ENCODE assay signal across 1 cellular context in the genomic region with DNA sequence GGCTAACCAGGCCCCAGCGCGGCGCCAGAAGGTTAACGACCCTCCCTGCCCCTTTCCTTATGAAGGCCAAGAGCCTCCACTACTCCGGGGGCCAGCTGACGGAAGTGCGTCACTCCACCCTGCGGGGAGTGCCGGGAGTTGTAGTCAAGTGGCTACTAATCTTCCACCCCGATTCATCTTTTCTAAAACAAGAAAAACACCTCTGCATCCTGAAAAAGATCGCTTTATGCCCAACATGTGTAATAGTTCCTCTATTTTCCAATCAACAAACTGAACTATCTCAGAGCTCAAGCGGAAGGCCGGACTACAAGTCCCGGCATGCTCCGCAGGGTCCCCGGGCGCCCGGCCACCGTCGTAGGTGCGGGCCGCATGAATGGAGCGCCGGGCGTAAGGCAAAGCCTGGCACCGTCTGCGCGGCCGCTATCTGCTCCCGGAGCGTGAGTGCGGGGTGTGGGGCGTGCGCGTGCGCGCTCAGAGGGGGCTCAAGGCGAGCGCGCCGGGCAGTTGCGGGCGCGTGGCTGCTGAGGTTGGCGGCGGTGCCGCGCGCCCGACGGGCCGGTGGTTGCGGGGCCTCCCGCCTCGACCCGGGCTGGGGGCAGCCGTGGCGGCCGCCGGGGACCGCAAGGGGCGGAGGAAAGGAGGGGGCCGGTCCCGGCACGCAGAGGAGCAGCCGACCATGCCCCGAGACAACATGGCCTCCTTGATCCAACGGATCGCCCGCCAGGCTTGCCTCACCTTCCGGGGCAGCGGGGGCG.
A peak's percentile ranks its signal among the peaks of the same experiment; 100 is the strongest.
TF ChIP-seq lines count a peak whose summit lies in the region.

A gene (plus strand): TSS at position 337 of the 755 bp plus-strand sequence. CDS start 340 bp downstream, at position 677.

TF ChIP-seq in GM12878, 131 proteins besides CTCF, POLR2A, EP300 and RAD21 (continued from another document and continues in another):
- peak; percentile 9 for TF ChIP-seq RELA (IDR thresholded peaks at IDR 0.05; ENCODE audit: borderline replicate concordance, partially characterized antibody)
- TF ChIP-seq CREM (IDR thresholded peaks at IDR 0.05; ENCODE audit: low read depth) = peak; percentile 97
- TF ChIP-seq SREBF2 (IDR thresholded peaks at IDR 0.05; ENCODE audit: low read length) = no peak
- no peak for TF ChIP-seq PML (IDR thresholded peaks at IDR 0.05; ENCODE audit: low read length)
- TF ChIP-seq, protein P1, sequence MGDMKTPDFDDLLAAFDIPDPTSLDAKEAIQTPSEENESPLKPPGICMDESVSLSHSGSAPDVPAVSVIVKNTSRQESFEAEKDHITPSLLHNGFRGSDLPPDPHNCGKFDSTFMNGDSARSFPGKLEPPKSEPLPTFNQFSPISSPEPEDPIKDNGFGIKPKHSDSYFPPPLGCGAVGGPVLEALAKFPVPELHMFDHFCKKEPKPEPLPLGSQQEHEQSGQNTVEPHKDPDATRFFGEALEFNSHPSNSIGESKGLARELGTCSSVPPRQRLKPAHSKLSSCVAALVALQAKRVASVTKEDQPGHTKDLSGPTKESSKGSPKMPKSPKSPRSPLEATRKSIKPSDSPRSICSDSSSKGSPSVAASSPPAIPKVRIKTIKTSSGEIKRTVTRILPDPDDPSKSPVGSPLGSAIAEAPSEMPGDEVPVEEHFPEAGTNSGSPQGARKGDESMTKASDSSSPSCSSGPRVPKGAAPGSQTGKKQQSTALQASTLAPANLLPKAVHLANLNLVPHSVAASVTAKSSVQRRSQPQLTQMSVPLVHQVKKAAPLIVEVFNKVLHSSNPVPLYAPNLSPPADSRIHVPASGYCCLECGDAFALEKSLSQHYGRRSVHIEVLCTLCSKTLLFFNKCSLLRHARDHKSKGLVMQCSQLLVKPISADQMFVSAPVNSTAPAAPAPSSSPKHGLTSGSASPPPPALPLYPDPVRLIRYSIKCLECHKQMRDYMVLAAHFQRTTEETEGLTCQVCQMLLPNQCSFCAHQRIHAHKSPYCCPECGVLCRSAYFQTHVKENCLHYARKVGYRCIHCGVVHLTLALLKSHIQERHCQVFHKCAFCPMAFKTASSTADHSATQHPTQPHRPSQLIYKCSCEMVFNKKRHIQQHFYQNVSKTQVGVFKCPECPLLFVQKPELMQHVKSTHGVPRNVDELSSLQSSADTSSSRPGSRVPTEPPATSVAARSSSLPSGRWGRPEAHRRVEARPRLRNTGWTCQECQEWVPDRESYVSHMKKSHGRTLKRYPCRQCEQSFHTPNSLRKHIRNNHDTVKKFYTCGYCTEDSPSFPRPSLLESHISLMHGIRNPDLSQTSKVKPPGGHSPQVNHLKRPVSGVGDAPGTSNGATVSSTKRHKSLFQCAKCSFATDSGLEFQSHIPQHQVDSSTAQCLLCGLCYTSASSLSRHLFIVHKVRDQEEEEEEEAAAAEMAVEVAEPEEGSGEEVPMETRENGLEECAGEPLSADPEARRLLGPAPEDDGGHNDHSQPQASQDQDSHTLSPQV (IDR thresholded peaks at IDR 0.05) = peak; percentile 50; the same call in 1 of the 2 replicates
- TF ChIP-seq WRNIP1 (IDR thresholded peaks at IDR 0.05; ENCODE audit: borderline replicate concordance, low read depth, low read length) = no peak
- no peak for TF ChIP-seq ZBED1 (IDR thresholded peaks at IDR 0.05; ENCODE audit: borderline replicate concordance)
- peak; percentile 64 for TF ChIP-seq SREBF1 (IDR thresholded peaks at IDR 0.05; ENCODE audit: low read length)
- TF ChIP-seq ZNF217 (IDR thresholded peaks at IDR 0.05) = peak; percentile 66
- TF ChIP-seq, protein P2, sequence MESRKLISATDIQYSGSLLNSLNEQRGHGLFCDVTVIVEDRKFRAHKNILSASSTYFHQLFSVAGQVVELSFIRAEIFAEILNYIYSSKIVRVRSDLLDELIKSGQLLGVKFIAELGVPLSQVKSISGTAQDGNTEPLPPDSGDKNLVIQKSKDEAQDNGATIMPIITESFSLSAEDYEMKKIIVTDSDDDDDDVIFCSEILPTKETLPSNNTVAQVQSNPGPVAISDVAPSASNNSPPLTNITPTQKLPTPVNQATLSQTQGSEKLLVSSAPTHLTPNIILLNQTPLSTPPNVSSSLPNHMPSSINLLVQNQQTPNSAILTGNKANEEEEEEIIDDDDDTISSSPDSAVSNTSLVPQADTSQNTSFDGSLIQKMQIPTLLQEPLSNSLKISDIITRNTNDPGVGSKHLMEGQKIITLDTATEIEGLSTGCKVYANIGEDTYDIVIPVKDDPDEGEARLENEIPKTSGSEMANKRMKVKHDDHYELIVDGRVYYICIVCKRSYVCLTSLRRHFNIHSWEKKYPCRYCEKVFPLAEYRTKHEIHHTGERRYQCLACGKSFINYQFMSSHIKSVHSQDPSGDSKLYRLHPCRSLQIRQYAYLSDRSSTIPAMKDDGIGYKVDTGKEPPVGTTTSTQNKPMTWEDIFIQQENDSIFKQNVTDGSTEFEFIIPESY (IDR thresholded peaks at IDR 0.05) = no peak
- TF ChIP-seq JUNB (IDR thresholded peaks at IDR 0.05) = no peak
- TF ChIP-seq MEF2B (IDR thresholded peaks at IDR 0.05; ENCODE audit: partially characterized antibody, poor library complexity, severe bottlenecking) = peak; percentile 46
- no peak for TF ChIP-seq IKZF2 (IDR thresholded peaks at IDR 0.05)
- peak; percentile 88 for TF ChIP-seq DPF2 (IDR thresholded peaks at IDR 0.05)
- TF ChIP-seq TARDBP (IDR thresholded peaks at IDR 0.05; ENCODE audit: borderline replicate concordance) = peak; percentile 79; the same call in 1 of the 2 replicates
- TF ChIP-seq BCL11A (IDR thresholded peaks at IDR 0.05; ENCODE audit: low read depth, low read length) = no peak
- peak; percentile 89 for TF ChIP-seq YY1 (IDR thresholded peaks at IDR 0.05; ENCODE audit: low read depth, low read length)
- TF ChIP-seq TCF7 (IDR thresholded peaks at IDR 0.05; ENCODE audit: borderline replicate concordance) = no peak
- TF ChIP-seq, protein P3, sequence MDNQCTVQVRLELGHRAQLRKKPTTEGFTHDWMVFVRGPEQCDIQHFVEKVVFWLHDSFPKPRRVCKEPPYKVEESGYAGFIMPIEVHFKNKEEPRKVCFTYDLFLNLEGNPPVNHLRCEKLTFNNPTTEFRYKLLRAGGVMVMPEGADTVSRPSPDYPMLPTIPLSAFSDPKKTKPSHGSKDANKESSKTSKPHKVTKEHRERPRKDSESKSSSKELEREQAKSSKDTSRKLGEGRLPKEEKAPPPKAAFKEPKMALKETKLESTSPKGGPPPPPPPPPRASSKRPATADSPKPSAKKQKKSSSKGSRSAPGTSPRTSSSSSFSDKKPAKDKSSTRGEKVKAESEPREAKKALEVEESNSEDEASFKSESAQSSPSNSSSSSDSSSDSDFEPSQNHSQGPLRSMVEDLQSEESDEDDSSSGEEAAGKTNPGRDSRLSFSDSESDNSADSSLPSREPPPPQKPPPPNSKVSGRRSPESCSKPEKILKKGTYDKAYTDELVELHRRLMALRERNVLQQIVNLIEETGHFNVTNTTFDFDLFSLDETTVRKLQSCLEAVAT (IDR thresholded peaks at IDR 0.05) = 0 out of 2 replicates have a peak, but pooled peaks have one; percentile 15
- no peak for TF ChIP-seq TCF3 (IDR thresholded peaks at IDR 0.05; ENCODE audit: borderline replicate concordance, insufficient read depth, low read depth, low read length)
- TF ChIP-seq, protein P4, sequence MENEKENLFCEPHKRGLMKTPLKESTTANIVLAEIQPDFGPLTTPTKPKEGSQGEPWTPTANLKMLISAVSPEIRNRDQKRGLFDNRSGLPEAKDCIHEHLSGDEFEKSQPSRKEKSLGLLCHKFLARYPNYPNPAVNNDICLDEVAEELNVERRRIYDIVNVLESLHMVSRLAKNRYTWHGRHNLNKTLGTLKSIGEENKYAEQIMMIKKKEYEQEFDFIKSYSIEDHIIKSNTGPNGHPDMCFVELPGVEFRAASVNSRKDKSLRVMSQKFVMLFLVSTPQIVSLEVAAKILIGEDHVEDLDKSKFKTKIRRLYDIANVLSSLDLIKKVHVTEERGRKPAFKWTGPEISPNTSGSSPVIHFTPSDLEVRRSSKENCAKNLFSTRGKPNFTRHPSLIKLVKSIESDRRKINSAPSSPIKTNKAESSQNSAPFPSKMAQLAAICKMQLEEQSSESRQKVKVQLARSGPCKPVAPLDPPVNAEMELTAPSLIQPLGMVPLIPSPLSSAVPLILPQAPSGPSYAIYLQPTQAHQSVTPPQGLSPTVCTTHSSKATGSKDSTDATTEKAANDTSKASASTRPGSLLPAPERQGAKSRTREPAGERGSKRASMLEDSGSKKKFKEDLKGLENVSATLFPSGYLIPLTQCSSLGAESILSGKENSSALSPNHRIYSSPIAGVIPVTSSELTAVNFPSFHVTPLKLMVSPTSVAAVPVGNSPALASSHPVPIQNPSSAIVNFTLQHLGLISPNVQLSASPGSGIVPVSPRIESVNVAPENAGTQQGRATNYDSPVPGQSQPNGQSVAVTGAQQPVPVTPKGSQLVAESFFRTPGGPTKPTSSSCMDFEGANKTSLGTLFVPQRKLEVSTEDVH (IDR thresholded peaks at IDR 0.05; ENCODE audit: low read depth, partially characterized antibody) = peak; percentile 81
- TF ChIP-seq, protein P5, sequence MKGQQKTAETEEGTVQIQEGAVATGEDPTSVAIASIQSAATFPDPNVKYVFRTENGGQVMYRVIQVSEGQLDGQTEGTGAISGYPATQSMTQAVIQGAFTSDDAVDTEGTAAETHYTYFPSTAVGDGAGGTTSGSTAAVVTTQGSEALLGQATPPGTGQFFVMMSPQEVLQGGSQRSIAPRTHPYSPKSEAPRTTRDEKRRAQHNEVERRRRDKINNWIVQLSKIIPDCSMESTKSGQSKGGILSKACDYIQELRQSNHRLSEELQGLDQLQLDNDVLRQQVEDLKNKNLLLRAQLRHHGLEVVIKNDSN (IDR thresholded peaks at IDR 0.05; ENCODE audit: borderline replicate concordance, extremely low read length, insufficient read depth, low read depth, low read length) = peak; percentile 26
- TF ChIP-seq, protein P6, sequence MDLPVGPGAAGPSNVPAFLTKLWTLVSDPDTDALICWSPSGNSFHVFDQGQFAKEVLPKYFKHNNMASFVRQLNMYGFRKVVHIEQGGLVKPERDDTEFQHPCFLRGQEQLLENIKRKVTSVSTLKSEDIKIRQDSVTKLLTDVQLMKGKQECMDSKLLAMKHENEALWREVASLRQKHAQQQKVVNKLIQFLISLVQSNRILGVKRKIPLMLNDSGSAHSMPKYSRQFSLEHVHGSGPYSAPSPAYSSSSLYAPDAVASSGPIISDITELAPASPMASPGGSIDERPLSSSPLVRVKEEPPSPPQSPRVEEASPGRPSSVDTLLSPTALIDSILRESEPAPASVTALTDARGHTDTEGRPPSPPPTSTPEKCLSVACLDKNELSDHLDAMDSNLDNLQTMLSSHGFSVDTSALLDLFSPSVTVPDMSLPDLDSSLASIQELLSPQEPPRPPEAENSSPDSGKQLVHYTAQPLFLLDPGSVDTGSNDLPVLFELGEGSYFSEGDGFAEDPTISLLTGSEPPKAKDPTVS (IDR thresholded peaks at IDR 0.05; ENCODE audit: low read depth, low read length) = peak; percentile 54; the same call in 1 of the 2 replicates
- TF ChIP-seq, protein P7, sequence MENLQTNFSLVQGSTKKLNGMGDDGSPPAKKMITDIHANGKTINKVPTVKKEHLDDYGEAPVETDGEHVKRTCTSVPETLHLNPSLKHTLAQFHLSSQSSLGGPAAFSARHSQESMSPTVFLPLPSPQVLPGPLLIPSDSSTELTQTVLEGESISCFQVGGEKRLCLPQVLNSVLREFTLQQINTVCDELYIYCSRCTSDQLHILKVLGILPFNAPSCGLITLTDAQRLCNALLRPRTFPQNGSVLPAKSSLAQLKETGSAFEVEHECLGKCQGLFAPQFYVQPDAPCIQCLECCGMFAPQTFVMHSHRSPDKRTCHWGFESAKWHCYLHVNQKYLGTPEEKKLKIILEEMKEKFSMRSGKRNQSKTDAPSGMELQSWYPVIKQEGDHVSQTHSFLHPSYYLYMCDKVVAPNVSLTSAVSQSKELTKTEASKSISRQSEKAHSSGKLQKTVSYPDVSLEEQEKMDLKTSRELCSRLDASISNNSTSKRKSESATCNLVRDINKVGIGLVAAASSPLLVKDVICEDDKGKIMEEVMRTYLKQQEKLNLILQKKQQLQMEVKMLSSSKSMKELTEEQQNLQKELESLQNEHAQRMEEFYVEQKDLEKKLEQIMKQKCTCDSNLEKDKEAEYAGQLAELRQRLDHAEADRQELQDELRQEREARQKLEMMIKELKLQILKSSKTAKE (IDR thresholded peaks at IDR 0.05; ENCODE audit: low read depth, poor library complexity, severe bottlenecking) = no peak
- TF ChIP-seq SUPT20H (IDR thresholded peaks at IDR 0.05; ENCODE audit: borderline replicate concordance, control insufficient read depth, low read depth, low read length) = no peak
- TF ChIP-seq, protein P8, sequence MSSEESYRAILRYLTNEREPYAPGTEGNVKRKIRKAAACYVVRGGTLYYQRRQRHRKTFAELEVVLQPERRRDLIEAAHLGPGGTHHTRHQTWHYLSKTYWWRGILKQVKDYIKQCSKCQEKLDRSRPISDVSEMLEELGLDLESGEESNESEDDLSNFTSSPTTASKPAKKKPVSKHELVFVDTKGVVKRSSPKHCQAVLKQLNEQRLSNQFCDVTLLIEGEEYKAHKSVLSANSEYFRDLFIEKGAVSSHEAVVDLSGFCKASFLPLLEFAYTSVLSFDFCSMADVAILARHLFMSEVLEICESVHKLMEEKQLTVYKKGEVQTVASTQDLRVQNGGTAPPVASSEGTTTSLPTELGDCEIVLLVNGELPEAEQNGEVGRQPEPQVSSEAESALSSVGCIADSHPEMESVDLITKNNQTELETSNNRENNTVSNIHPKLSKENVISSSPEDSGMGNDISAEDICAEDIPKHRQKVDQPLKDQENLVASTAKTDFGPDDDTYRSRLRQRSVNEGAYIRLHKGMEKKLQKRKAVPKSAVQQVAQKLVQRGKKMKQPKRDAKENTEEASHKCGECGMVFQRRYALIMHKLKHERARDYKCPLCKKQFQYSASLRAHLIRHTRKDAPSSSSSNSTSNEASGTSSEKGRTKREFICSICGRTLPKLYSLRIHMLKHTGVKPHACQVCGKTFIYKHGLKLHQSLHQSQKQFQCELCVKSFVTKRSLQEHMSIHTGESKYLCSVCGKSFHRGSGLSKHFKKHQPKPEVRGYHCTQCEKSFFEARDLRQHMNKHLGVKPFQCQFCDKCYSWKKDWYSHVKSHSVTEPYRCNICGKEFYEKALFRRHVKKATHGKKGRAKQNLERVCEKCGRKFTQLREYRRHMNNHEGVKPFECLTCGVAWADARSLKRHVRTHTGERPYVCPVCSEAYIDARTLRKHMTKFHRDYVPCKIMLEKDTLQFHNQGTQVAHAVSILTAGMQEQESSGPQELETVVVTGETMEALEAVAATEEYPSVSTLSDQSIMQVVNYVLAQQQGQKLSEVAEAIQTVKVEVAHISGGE (CRISPR knock-in tag; IDR thresholded peaks at IDR 0.05) = peak; percentile 64
- no peak for TF ChIP-seq TBL1XR1 (IDR thresholded peaks at IDR 0.05; ENCODE audit: low read depth, low read length)
- peak; percentile 82 for TF ChIP-seq ZSCAN29 (IDR thresholded peaks at IDR 0.05)
- no peak; a peak in 1 of 3 replicates for TF ChIP-seq EGR1 (IDR thresholded peaks at IDR 0.05; ENCODE audit: borderline replicate concordance in 1 of 2, low read depth in 2 of 2, low read length in 2 of 2)
- TF ChIP-seq FOXM1 (IDR thresholded peaks at IDR 0.05; ENCODE audit: low read depth, low read length) = no peak
